In the genomic region with DNA sequence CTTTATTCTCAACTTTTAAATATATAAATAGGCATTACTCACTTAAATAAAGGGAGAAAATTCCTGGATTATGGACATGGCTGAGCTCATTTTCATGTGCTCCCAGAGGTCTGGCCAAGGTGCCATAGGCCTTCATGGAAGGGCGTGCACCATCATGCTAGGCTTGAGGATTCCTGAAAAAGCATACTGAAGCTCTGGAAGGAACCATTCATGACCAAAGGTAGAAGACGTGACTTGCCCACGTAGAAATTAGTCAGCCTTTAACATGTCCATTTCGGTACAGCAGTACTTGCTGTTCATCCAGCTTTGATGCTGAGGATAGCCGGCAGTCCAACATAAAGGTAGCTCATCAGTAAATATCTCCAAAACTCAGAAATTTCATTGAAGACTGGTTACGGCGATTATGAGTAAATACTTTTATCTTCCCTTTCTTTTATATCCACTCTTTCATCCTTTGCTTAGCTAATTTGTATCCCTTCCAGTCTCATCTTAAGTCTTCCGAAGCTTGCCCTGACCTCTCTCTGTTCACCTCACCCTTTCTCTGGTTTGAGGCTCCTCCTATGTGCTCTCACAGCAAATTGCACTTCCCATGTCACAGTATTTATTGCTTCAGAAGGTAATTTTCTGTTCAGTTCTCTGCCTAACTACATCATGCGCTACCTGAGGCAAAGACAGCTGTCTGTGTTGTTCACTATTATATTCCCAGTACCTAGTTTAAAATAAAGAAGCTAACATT, we compare ENCODE assay signal across 1 cellular context.
TF ChIP-seq lines count a peak whose summit lies in the region.

No MANE protein-coding gene starts in this region.

TF ChIP-seq in H1, 55 proteins besides CTCF, POLR2A, EP300 and RAD21:
- TF ChIP-seq CEBPB (IDR thresholded peaks at IDR 0.05; ENCODE audit: low read depth, low read length) (no peak), RBBP5 (IDR thresholded peaks at IDR 0.05; ENCODE audit: borderline replicate concordance, low read depth, low read length) (no peak), SP2 (IDR thresholded peaks at IDR 0.05; ENCODE audit: low read length) (no peak), TEAD4 (IDR thresholded peaks at IDR 0.05; ENCODE audit: low read depth, low read length) (no peak), NANOG (IDR thresholded peaks at IDR 0.05; ENCODE audit: insufficient read depth, low read depth, low read length, poor library complexity, severe bottlenecking) (no peak), EGR1 (IDR thresholded peaks at IDR 0.05; ENCODE audit: borderline replicate concordance, low read depth, low read length) (no peak), KDM4A (IDR thresholded peaks at IDR 0.05; ENCODE audit: low read depth, low read length, severe bottlenecking) (no peak), SP4 (IDR thresholded peaks at IDR 0.05; ENCODE audit: low read length) (no peak), POLR2AphosphoS5 (IDR thresholded peaks at IDR 0.05; ENCODE audit: low read depth, low read length) (no peak), KDM1A (IDR thresholded peaks at IDR 0.05; ENCODE audit: borderline replicate concordance, low read length) (no peak), BCL11A (IDR thresholded peaks at IDR 0.05; ENCODE audit: low read depth in 2 of 2, low read length in 2 of 2) (no peak), JUND (IDR thresholded peaks at IDR 0.05; ENCODE audit: low read length) (no peak), ZNF274 (IDR thresholded peaks at IDR 0.05; ENCODE audit: borderline replicate concordance, extremely low read depth, low read length) (no peak), RFX5 (IDR thresholded peaks at IDR 0.05; ENCODE audit: borderline replicate concordance, low read depth, low read length) (no peak)
